In genomic region chr14:79064200-79064599, GRCh38 we compare ENCODE assay signal across 16 cellular contexts.
"Had no signal": no experiment of that assay in that cellular context is flagged by ENCODE, and none has a peak within 500 bp of the region (broad histone marks: within the 10 kb centered on the region; RNA-seq: fewer than 3 reads in every experiment).

No MANE protein-coding gene starts in this region.

- ATAC-seq: activated CD8-positive, alpha-beta memory T cell treated with anti-CD3 and anti-CD28 coated beads, Interleukin-2, amount 10 ng/mL, durations not matched to agents 7 days and 5 days; activated naive CD8-positive, alpha-beta T cell treated with anti-CD3 and anti-CD28 coated beads, Interleukin-2, amount 50 U/mL, for 24 hours; stimulated activated naive CD8-positive, alpha-beta T cell treated with anti-CD3 and anti-CD28 coated beads, Interleukin-15, Interleukin-2, amounts not matched to agents 100 U/mL and 50 U/mL, for 24 hours had no signal

- H3K4me1 ChIP-seq: prostate gland, right lobe of liver, transverse colon had no signal

- H3K4me3 ChIP-seq: prostate gland, right lobe of liver, transverse colon had no signal

- H3K9me3 ChIP-seq: prostate gland, right lobe of liver, transverse colon had no signal

- H3K36me3 ChIP-seq: prostate gland, right lobe of liver, transverse colon had no signal

- DNase-seq: activated CD4-positive, alpha-beta T cell treated with anti-CD3 and anti-CD28 coated beads for 1 hour; activated CD4-positive, alpha-beta T cell treated with anti-CD3 and anti-CD28 coated beads, Interleukin-2, amount 50 U/mL, for 48 hours; activated CD8-positive, alpha-beta memory T cell treated with anti-CD3 and anti-CD28 coated beads, Interleukin-2, amount 10 ng/mL, durations not matched to agents 7 days and 5 days; activated naive CD4-positive, alpha-beta T cell treated with anti-CD3 and anti-CD28 coated beads for 36 hours; activated naive CD8-positive, alpha-beta T cell treated with anti-CD3 and anti-CD28 coated beads, Interleukin-2, amount 50 U/mL, for 24 hours; activated T-cell treated with anti-CD3 and anti-CD28 coated beads, Interleukin-2, amount 50 U/mL, for 1 hour; aorta; cortex of kidney; effector memory CD4-positive, alpha-beta T cell; foreskin fibroblast; glutamatergic neuron; kidney glomerular epithelial cell; right lobe of liver; stimulated activated naive CD8-positive, alpha-beta T cell treated with anti-CD3 and anti-CD28 coated beads, Interleukin-15, Interleukin-2, amounts not matched to agents 100 U/mL and 50 U/mL, for 24 hours; transverse colon had no signal

- H3K27me3 ChIP-seq: right lobe of liver, transverse colon had no signal

- H3K27ac ChIP-seq: prostate gland, right lobe of liver, transverse colon had no signal
